In genomic region chr2:179265082-179265575, GRCh38 we compare ENCODE assay signal across 8 cellular contexts. TPM values are rescaled to one million over a fixed set of nuclear protein-coding genes. Genes with fewer than 3 reads are reported as not detected.
DNase-seq lines count a peak whose midpoint lies in the region; ATAC-seq, FAIRE-seq and TF ChIP-seq lines count a peak whose summit lies in the region.

No MANE protein-coding gene starts in this region.

- H3K9me3 ChIP-seq in MG63 (no peaks in the 10 kb centered on the region), right lobe of liver (no peaks in the 10 kb centered on the region), upper lobe of right lung (no peaks in the 10 kb centered on the region)

- WGBS in right lobe of liver (ENCODE audit: insufficient coverage, low coverage, low lambda C conversion rate, missing lambda C conversion rate) = 56% methylated on average over 5 of the region's 6 CpGs

- H3K27ac ChIP-seq in right lobe of liver = peak overlapping the region in 2 of 3 donors; percentile 77 to 82
- H3K27ac ChIP-seq in upper lobe of right lung = peak overlapping the region; percentile 88

- POLR2A ChIA-PET in BJ (lab: Charles Lee) = no interaction called here

- intact Hi-C loops in right lobe of liver (cut with DNase I) (no loop called here), upper lobe of right lung (cut with DNase I) (no loop called here)

- H3K4me3 ChIP-seq in BJ (ENCODE audit: low read depth, low read length) = peak overlapping the region; percentile 84
- peak overlapping the region; percentile 42 for H3K4me3 ChIP-seq in MG63
- H3K4me3 ChIP-seq in bronchial epithelial cell (ENCODE audit: low read depth, low read length) = peak overlapping the region; percentile 66
- H3K4me3 ChIP-seq in right lobe of liver = peak overlapping the region; percentile 54 to 72 (median 61)
- H3K4me3 ChIP-seq in upper lobe of right lung = peak overlapping the region; percentile 68

- FAIRE-seq in bronchial epithelial cell (lab: Jason Lieb, UNC) = no peak

- TF ChIP-seq CTCF in BJ (IDR thresholded peaks at IDR 0.05; ENCODE audit: insufficient read depth, low read depth, low read length) = no peak
- no peak for TF ChIP-seq CTCF in bronchial epithelial cell (IDR thresholded peaks at IDR 0.05; ENCODE audit: insufficient read depth, low read length, severe bottlenecking)
- no peak for TF ChIP-seq CTCF in right lobe of liver (IDR thresholded peaks at IDR 0.05)
- no peak for TF ChIP-seq CTCF in upper lobe of right lung (IDR thresholded peaks at IDR 0.05)

- H3K36me3 ChIP-seq in BJ (ENCODE audit: control insufficient read depth, insufficient read depth, low read length) (no peaks in the 10 kb centered on the region), MG63 (no peaks in the 10 kb centered on the region; the same call in 1 of the 2 replicates), bronchial epithelial cell (ENCODE audit: control insufficient read depth, insufficient read depth, low read length) (no peaks in the 10 kb centered on the region), right lobe of liver (no peaks in the 10 kb centered on the region), upper lobe of right lung (no peaks in the 10 kb centered on the region)

- no peak for DNase-seq in BJ (ENCODE audit: low read depth)
- DNase-seq in MG63 = no peak
- DNase-seq in bronchial epithelial cell (ENCODE audit: low read depth) = peak; percentile 91
- DNase-seq in right lobe of liver = no peak
- no peak for DNase-seq in upper lobe of right lung
- no peak for DNase-seq in NCI-H2227 treated with DMSO at 0.1 percent for 48 hours (lab: John Stamatoyannopoulos, UW)
- no peak for DNase-seq in NCI-H82 treated with DMSO at 0.1 percent for 48 hours (lab: John Stamatoyannopoulos, UW; ENCODE audit: unreplicated experiment)
- no peak for DNase-seq in NCI-H1417 (lab: John Stamatoyannopoulos, UW)

- H3K4me1 ChIP-seq in right lobe of liver (peaks cover 0 to 10% (median 3%) of the 10 kb centered on the region in 4 donors), upper lobe of right lung (peaks cover 8% of the 10 kb centered on the region)

- ATAC-seq in right lobe of liver (peak in 2 of 4 donors; percentile 4 to 17), upper lobe of right lung (peak; percentile 0)

- no peaks in the 10 kb centered on the region for H3K27me3 ChIP-seq in BJ (ENCODE audit: control insufficient read depth, insufficient read depth, low read length)
- no peaks in the 10 kb centered on the region for H3K27me3 ChIP-seq in MG63
- no peaks in the 10 kb centered on the region for H3K27me3 ChIP-seq in bronchial epithelial cell (ENCODE audit: control insufficient read depth, insufficient read depth, low read length)
- H3K27me3 ChIP-seq in right lobe of liver = no peaks in the 10 kb centered on the region
- H3K27me3 ChIP-seq in upper lobe of right lung = no peaks in the 10 kb centered on the region

- no peak for TF ChIP-seq POLR2A in right lobe of liver (IDR thresholded peaks at IDR 0.05)

- CTCF ChIA-PET in BJ (lab: Yijun Ruan, JAX) = no interaction called here

RNA-seq across cellular contexts. Expression of gene SESTD1, which starts 0.5 kb away (rescaled TPM):
- polyA plus RNA-seq in BJ (2011; rRNA removed) = 16.5 and 18.8 TPM in 2 replicates
- polyA minus RNA-seq in BJ (2011; rRNA and poly(A)+ RNA removed) = 9.9 and 17.9 TPM in 2 replicates
- 5.5 and 5.6 TPM in 2 replicates for total RNA-seq in MG63 (2014; rRNA removed; shearing (Covaris generic); ENCODE audit: low replicate concordance)
- total RNA-seq in bronchial epithelial cell (15.3 and 20.5 TPM in 2 replicates), right lobe of liver (10 to 100 TPM in 3 of 6 experiments, 1 to 10 TPM in 3; 5.8 to 27.9 (median 12.8) TPM), upper lobe of right lung (107 TPM)
